8 cellular contexts compared by ENCODE assay signal in the genomic region with DNA sequence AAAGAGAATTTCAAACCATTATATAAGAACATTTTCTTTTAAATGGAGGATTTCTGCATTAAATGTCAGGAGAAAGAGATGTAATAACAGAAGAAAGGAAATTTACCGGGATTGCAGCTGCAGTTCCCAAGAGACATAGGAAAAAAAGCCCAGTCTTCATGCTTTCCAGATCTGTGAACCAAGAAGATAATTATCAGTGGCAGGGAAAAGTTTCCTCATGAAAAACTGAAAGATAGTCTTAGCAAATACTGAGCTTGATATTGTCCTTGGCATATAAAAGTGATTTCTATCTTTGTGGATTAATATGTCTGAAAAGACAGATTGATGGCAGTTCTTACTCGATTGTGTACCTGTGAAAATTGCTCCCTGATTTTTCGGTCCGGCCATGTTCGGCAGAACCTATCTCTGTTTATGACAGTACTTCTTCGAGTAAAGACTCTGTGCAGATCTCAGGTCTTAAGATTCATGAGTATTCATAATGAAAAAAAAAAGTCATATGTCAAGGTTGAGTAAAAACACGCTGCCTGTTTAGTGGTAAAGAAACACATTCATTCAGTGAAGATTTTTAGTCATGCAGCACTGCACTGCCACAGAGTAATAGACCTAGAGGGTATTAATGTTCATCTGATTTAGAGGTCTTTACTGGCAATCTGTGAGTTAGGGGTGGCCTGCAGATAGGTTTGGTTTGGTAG.
DNase-seq lines count a peak whose midpoint lies in the region; ATAC-seq and TF ChIP-seq lines count a peak whose summit lies in the region.

No MANE protein-coding gene starts in this region.

- H3K4me3 ChIP-seq in muscle layer of colon (ENCODE audit: low read depth in 1 of 2, low read length in 2 of 2) (peak overlapping the region in 1 of 2 donors; percentile 19), foreskin fibroblast (ENCODE audit: low read depth in 1 of 2, low read length in 2 of 2) (no peak overlapping the region)

- H3K27ac ChIP-seq in muscle layer of colon (ENCODE audit: low read depth, low read length) = peak overlapping the region; percentile 60

- TF ChIP-seq CTCF in foreskin fibroblast (IDR thresholded peaks at IDR 0.05; ENCODE audit: low read depth, low read length) = no peak

- ATAC-seq in GM18868 (IDR thresholded peaks at IDR 0.05; ENCODE audit: unreplicated experiment) (peak; percentile 92), GM21447 (IDR thresholded peaks at IDR 0.05; ENCODE audit: unreplicated experiment) (peak; percentile 67), HG03196 (IDR thresholded peaks at IDR 0.05; ENCODE audit: unreplicated experiment) (peak; percentile 65)

- H3K27me3 ChIP-seq in muscle layer of colon (ENCODE audit: control insufficient read depth in 1 of 2, insufficient read depth in 2 of 2, low read length in 2 of 2) = no peaks in the 10 kb centered on the region

- H3K9me3 ChIP-seq in muscle layer of colon (ENCODE audit: low read length) = no peaks in the 10 kb centered on the region

- no peak overlapping the region for H3K9ac ChIP-seq in muscle layer of colon (ENCODE audit: low read length)

- DNase-seq in foreskin fibroblast = no peak
- no peak for DNase-seq in stimulated activated CD8-positive, alpha-beta memory T cell treated with anti-CD3 and anti-CD28 coated beads, Interleukin-4, amount 100 ng/mL, for 48 hours
- DNase-seq in D341Med (ENCODE audit: low spot score) = no peak
- DNase-seq in head of caudate nucleus = no peak

- H3K36me3 ChIP-seq in muscle layer of colon (ENCODE audit: insufficient read depth, low read length) = peaks cover 19% of the 10 kb centered on the region

- H3K4me1 ChIP-seq in muscle layer of colon (ENCODE audit: insufficient read depth, low read length) = peaks cover 46% of the 10 kb centered on the region

- intact Hi-C loops in head of caudate nucleus (cut with DNase I) = no loop called here
